In the genomic region with DNA sequence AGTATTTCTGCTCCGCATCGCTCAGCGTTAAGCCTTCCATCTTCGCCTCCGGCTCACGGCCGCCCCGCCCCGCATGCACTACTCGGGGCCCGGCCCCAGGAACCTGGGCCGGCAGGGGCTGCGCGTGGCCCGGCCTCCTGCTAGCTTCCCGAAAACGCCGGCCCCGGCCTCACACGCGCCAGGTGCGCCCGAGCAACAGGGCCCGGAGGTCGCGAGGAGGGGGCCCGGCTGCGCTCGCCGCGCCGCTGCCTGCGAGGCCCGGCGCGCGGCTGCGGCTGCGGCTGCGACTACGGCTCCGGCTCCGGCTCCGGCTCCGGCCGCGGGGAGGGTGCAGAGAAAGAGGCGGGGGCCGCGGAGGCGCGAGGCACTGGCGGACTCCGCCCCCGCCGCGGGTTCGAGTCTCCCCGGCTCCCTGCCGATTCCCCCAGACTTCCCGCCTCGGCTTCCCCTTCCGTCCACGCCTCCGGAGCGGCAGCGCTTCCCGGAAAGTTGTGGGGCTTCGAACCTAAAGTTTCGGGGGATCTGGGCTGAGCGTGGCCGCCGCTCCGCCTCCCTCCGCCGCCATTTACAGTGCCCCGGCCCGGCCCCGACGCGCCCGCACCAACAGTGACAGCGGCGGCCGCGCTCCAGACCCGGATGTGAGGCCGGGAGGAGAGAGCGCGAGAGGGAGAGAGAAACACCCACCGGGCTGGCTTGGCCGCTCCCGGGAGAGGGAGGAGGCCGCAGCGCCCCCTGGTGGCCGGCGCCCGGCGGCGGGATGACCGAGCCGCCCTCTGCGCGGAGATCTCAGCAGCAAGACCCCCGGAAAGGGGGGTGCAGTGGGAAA, we compare ENCODE assay signal across 8 cellular contexts. TPM values are rescaled to one million over a fixed set of nuclear protein-coding genes. Genes with fewer than 3 reads are reported as not detected.
DNase-seq lines count a peak whose midpoint lies in the region; ATAC-seq and TF ChIP-seq lines count a peak whose summit lies in the region.

Gene REPS1, minus strand, starts transcription at position 611 of the 826 bp plus-strand sequence. Its CDS starts 571 bp downstream, at position 40.

- H3K27me3 Mint-ChIP-seq in osteocyte (ENCODE audit: unreplicated experiment) = no peaks in the 10 kb centered on the region

- peak within 1 kb of the TSS; percentile 89 for H3K4me3 ChIP-seq in thoracic aorta

- peak; percentile 79 for TF ChIP-seq POLR2A in GM10847 (IDR thresholded peaks at IDR 0.05; ENCODE audit: extremely low read depth, insufficient read length)

- H3K4me1 Mint-ChIP-seq in osteocyte (ENCODE audit: unreplicated experiment) = peaks cover 7% of the 10 kb centered on the region

- H3K4me1 ChIP-seq in thoracic aorta (ENCODE audit: control insufficient read depth in 1 of 2, low read depth in 2 of 2) = peaks cover 14 to 27% of the 10 kb centered on the region in 2 donors

- peak within 1 kb of the TSS; percentile 92 to 96 for H3K27ac Mint-ChIP-seq in activated naive CD4-positive, alpha-beta T cell treated with anti-CD3 and anti-CD28 coated beads, Interleukin-2, amount 50 U/mL, for 72 hours
- H3K27ac Mint-ChIP-seq in osteocyte (ENCODE audit: unreplicated experiment) = peak within 1 kb of the TSS; percentile 88

- H3K9me3 ChIP-seq in thoracic aorta = no peaks in the 10 kb centered on the region

- H3K9me3 Mint-ChIP-seq in activated naive CD4-positive, alpha-beta T cell treated with anti-CD3 and anti-CD28 coated beads, Interleukin-2, amount 50 U/mL, for 72 hours = no peaks in the 10 kb centered on the region
- no peaks in the 10 kb centered on the region for H3K9me3 Mint-ChIP-seq in osteocyte (ENCODE audit: unreplicated experiment)

- DNase-seq in HEK293T (ENCODE audit: extremely low spot score) (peak; percentile 96), MV-4-11 (lab: John Stamatoyannopoulos, UW) (peak; percentile 75), SKM-1 (lab: John Stamatoyannopoulos, UW; ENCODE audit: unreplicated experiment) (peak; percentile 64), glomerular visceral epithelial cell (ENCODE audit: extremely low spot score) (peak; percentile 92), osteocyte (ENCODE audit: extremely low spot score, unreplicated experiment) (peak; percentile 97), thoracic aorta (ENCODE audit: low spot score) (peak; percentile 63)
- peak; percentile 92 to 99 for DNase-seq in activated naive CD4-positive, alpha-beta T cell treated with anti-CD3 and anti-CD28 coated beads, Interleukin-2, amount 50 U/mL, for 72 hours (ENCODE audit: low spot score in 2 of 2)

- H3K36me3 ChIP-seq in thoracic aorta = no peaks in the 10 kb centered on the region

- peak; percentile 97 for ATAC-seq in activated naive CD4-positive, alpha-beta T cell treated with anti-CD3 and anti-CD28 coated beads, Interleukin-2, amount 50 U/mL, for 72 hours
- peak; percentile 85 for ATAC-seq in thoracic aorta (ENCODE audit: insufficient number of reproducible peaks, low FRiP score, low read depth)

- TF ChIP-seq CTCF in osteocyte (IDR thresholded peaks at IDR 0.05) (peak; percentile 99), thoracic aorta (IDR thresholded peaks at IDR 0.05) (peak; percentile 99)

- CTCF ChIA-PET in HEK293T (lab: Yijun Ruan, JAX) = interaction anchor here (0.6 to 1.5 kb wide), 3 partner anchors 13 to 103 kb away, joined by 3 to 4 read pairs (median 3); no protein-coding TSS in a partner anchor

- peaks cover 4 to 5% of the 10 kb centered on the region in 2 donors for H3K36me3 Mint-ChIP-seq in activated naive CD4-positive, alpha-beta T cell treated with anti-CD3 and anti-CD28 coated beads, Interleukin-2, amount 50 U/mL, for 72 hours
- H3K36me3 Mint-ChIP-seq in osteocyte (ENCODE audit: unreplicated experiment) = no peaks in the 10 kb centered on the region

- no peaks in the 10 kb centered on the region for H3K27me3 ChIP-seq in thoracic aorta (replicated peaks; ENCODE audit: insufficient read depth)

- H3K4me3 Mint-ChIP-seq in osteocyte (ENCODE audit: unreplicated experiment) = peak within 1 kb of the TSS; percentile 85

- peak within 1 kb of the TSS; percentile 71 to 85 for H3K27ac ChIP-seq in thoracic aorta

- POLR2A ChIA-PET in HEK293T (lab: Yijun Ruan, JAX) = interaction anchor here (0.6 to 1.8 kb wide), 6 partner anchors 12 to 344 kb away, joined by 3 to 6 read pairs (median 3); no protein-coding TSS in a partner anchor

TF ChIP-seq in HEK293T, 16 proteins besides CTCF, POLR2A, EP300 and RAD21:
- peak; percentile 67; the same call in 1 of the 2 replicates for TF ChIP-seq ELF4 (IDR thresholded peaks at IDR 0.05)
- TF ChIP-seq SUZ12 (IDR thresholded peaks at IDR 0.05) = no peak
- TF ChIP-seq FOXA1 (IDR thresholded peaks at IDR 0.05) = no peak
- peak; percentile 69 for TF ChIP-seq L3MBTL2 (conservative IDR thresholded peaks at IDR 0.05)
- no peak for TF ChIP-seq HDGF (IDR thresholded peaks at IDR 0.05; ENCODE audit: borderline replicate concordance)
- TF ChIP-seq SP1 (IDR thresholded peaks at IDR 0.05) = no peak
- TF ChIP-seq LEF1 (IDR thresholded peaks at IDR 0.05; ENCODE audit: borderline replicate concordance) = peak; percentile 7; the same call in 1 of the 2 replicates
- peak; percentile 16; the same call in 1 of the 2 replicates for TF ChIP-seq CTBP1 (IDR thresholded peaks at IDR 0.05; ENCODE audit: borderline replicate concordance)
TF ChIP-seq in HEK293T: peak in this region for 4.

RNA-seq across cellular contexts. Expression of gene REPS1, which starts in this region (rescaled TPM):
- total RNA-seq in activated naive CD4-positive, alpha-beta T cell treated with anti-CD3 and anti-CD28 coated beads, Interleukin-2, amount 50 U/mL, for 72 hours = 10 to 100 TPM; 40.5 to 59.6 TPM
- 32.2 and 38.0 TPM in 2 replicates for total RNA-seq in osteocyte
- 10 to 100 TPM; 43.1 to 86.0 TPM for total RNA-seq in thoracic aorta

Comparison
In these comparisons a context has a peak if more than half of its experiments do, and no peak if none do; other contexts are left out.
1. Peak in every context shown above with its lines: DNase-seq, ATAC-seq, H3K4me3 ChIP-seq and H3K27ac ChIP-seq.